1 cellular context compared by ENCODE assay signal in genomic region chr11:67563354-67564114, GRCh38.
TF ChIP-seq lines count a peak whose summit lies in the region.

No MANE protein-coding gene starts in this region.

TF ChIP-seq in K562, 482 proteins besides CTCF, POLR2A, EP300 and RAD21 (continued from another document and continues in another):
- TF ChIP-seq CEBPZ (IDR thresholded peaks at IDR 0.05; ENCODE audit: borderline replicate concordance, low read depth, low read length) (no peak), CBFA2T3 (IDR thresholded peaks at IDR 0.05) (0 out of 2 replicates have a peak, but pooled peaks have one; percentile 39), ZNF263 (CRISPR knock-in tag; IDR thresholded peaks at IDR 0.05; ENCODE audit: borderline replicate concordance) (no peak), BCLAF1 (IDR thresholded peaks at IDR 0.05; ENCODE audit: borderline replicate concordance in 1 of 2, control insufficient read depth in 1 of 2, low read depth in 2 of 2, low read length in 1 of 2) (no peak), CHAMP1 (IDR thresholded peaks at IDR 0.05) (no peak), FOXM1 (IDR thresholded peaks at IDR 0.05; ENCODE audit: low read depth) (no peak), FOXM1 (CRISPR knock-in tag; IDR thresholded peaks at IDR 0.05; ENCODE audit: low read depth) (no peak), HDAC3 (IDR thresholded peaks at IDR 0.05; ENCODE audit: borderline replicate concordance, partially characterized antibody) (peak; percentile 92), ZNF384 (IDR thresholded peaks at IDR 0.05; ENCODE audit: low read depth, low read length) (no peak), CBX1 (IDR thresholded peaks at IDR 0.05; ENCODE audit: low read depth) (no peak), DEAF1 (CRISPR knock-in tag; IDR thresholded peaks at IDR 0.05) (no peak), TSHZ1 (CRISPR knock-in tag; IDR thresholded peaks at IDR 0.05) (peak; percentile 91), RBM34 (IDR thresholded peaks at IDR 0.05; ENCODE audit: borderline replicate concordance, insufficient read depth, low read length) (no peak), ZNF324 (CRISPR knock-in tag; IDR thresholded peaks at IDR 0.05) (peak; percentile 58; the same call in 1 of the 2 replicates), THRB (CRISPR knock-in tag; conservative IDR thresholded peaks at IDR 0.05) (no peak), SP2 (IDR thresholded peaks at IDR 0.05; ENCODE audit: extremely low read depth, low read depth, low read length, poor library complexity, severe bottlenecking) (no peak), ZNF449 (CRISPR knock-in tag; IDR thresholded peaks at IDR 0.05) (peak; percentile 66; the same call in 1 of the 2 replicates), RNF219 (CRISPR knock-in tag; IDR thresholded peaks at IDR 0.05) (peak; percentile 71; the same call in 1 of the 2 replicates), XRCC4 (IDR thresholded peaks at IDR 0.05; ENCODE audit: extremely low read depth, insufficient read depth, insufficient read length) (no peak), LCOR (CRISPR knock-in tag; IDR thresholded peaks at IDR 0.05) (no peak), TCF3 (CRISPR knock-in tag; IDR thresholded peaks at IDR 0.05) (no peak; the same call in 1 of the 2 replicates), ZNF133 (CRISPR knock-in tag; IDR thresholded peaks at IDR 0.05) (peak; percentile 84; the same call in 1 of the 2 replicates), SMARCE1 (IDR thresholded peaks at IDR 0.05) (peak; percentile 64; the same call in 1 of the 2 replicates), SETDB1 (IDR thresholded peaks at IDR 0.05; ENCODE audit: low read length) (no peak), POLR2AphosphoS2 (IDR thresholded peaks at IDR 0.05; ENCODE audit: low read length) (no peak), ZSCAN32 (CRISPR knock-in tag; IDR thresholded peaks at IDR 0.05) (no peak; the same call in 1 of the 2 replicates), SOX6 (IDR thresholded peaks at IDR 0.05) (no peak), MLLT1 (IDR thresholded peaks at IDR 0.05) (no peak), CREBBP (IDR thresholded peaks at IDR 0.05; ENCODE audit: low read depth, low read length) (no peak), HMGN3 (IDR thresholded peaks at IDR 0.05; ENCODE audit: borderline replicate concordance, extremely low read depth, insufficient read length, low read depth, low read length) (no peak), NRF1 (conservative IDR thresholded peaks at IDR 0.05 in 1 of 2, IDR thresholded peaks at IDR 0.05 in 1 of 2) (no peak), SNIP1 (IDR thresholded peaks at IDR 0.05; ENCODE audit: low read depth) (no peak), ZNF444 (CRISPR knock-in tag; IDR thresholded peaks at IDR 0.05) (no peak), NCOA4 (IDR thresholded peaks at IDR 0.05; ENCODE audit: partially characterized antibody) (no peak), TSC22D4 (tag; IDR thresholded peaks at IDR 0.05) (no peak), NFXL1 (CRISPR knock-in tag; IDR thresholded peaks at IDR 0.05) (peak; percentile 84), ATF3 (IDR thresholded peaks at IDR 0.05) (peak; percentile 93), ATF3 (CRISPR knock-in tag; conservative IDR thresholded peaks at IDR 0.05) (no peak)
